18 cellular contexts compared by ENCODE assay signal in the genomic region with DNA sequence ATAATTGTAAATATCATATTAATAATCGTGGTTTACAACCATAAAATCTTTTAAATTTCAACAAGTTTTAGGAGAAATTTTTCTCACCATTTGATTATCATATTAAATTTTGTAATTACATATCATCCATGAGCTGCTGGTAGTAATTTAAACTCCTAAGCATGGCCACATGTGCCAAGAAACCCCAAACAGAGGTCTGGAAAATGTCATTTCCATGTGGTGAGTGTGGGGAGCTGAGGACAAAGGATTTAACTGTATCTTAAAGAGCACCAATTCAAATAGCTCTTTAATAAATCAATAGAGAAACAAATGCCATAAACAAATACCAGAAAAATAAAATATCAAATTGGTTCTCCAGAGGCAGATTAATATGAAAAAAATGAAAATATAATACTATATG. TPM values are rescaled to one million over a fixed set of nuclear protein-coding genes. Genes with fewer than 3 reads are reported as not detected.
DNase-seq lines count a peak whose midpoint lies in the region; ATAC-seq and TF ChIP-seq lines count a peak whose summit lies in the region.
"Had no signal": no experiment of that assay in that cellular context is flagged by ENCODE, and none has a peak within 500 bp of the region (broad histone marks: within the 10 kb centered on the region; RNA-seq: fewer than 3 reads in every experiment).

No MANE protein-coding gene starts in this region.

- H3K27ac ChIP-seq in SK-N-SH (ENCODE audit: low read depth in 2 of 2, low read length in 1 of 2) (peak overlapping the region in 1 of 2 experiments; percentile 28; a peak in 1 of 4 replicates), dorsolateral prefrontal cortex (peak overlapping the region in 33 of 59 donors; percentile 2 to 75 (median 54))
- H3K27ac ChIP-seq: 22Rv1 had no signal

- no peaks in the 10 kb centered on the region for H3K9me3 ChIP-seq in SK-N-SH

- POLR2A ChIA-PET in SK-N-SH (lab: Yijun Ruan, JAX), result no interaction called here

- H3K9ac ChIP-seq in SK-N-SH, result no peak overlapping the region

- CTCF ChIA-PET in SK-N-SH (lab: Yijun Ruan, JAX), result interaction anchor here (0.6 to 1.3 kb wide), 2 partner anchors 27 to 34 kb away, joined by 3 read pairs; no protein-coding TSS in a partner anchor

- no peak overlapping the region for H2AFZ ChIP-seq in SK-N-SH (ENCODE audit: low read depth)

- no peak overlapping the region for H3K4me3 ChIP-seq in SK-N-SH (ENCODE audit: low read depth in 2 of 2, low read length in 1 of 2)
- no peak overlapping the region for H3K4me3 ChIP-seq in dorsolateral prefrontal cortex
- H3K4me3 ChIP-seq: BLaER1 treated with 17β-estradiol and CSF1 and Interleukin-3, amounts not matched to agents 10 nM and 100 nM had no signal

- no peak for ATAC-seq in GM18870 (IDR thresholded peaks at IDR 0.05; ENCODE audit: unreplicated experiment)
- no peak for ATAC-seq in HG02678 (IDR thresholded peaks at IDR 0.05; ENCODE audit: unreplicated experiment)
- ATAC-seq: CD8-positive, alpha-beta T cell; HCT116; HepG2 had no signal

- no peak overlapping the region for H3K4me2 ChIP-seq in SK-N-SH

- H3K27me3 ChIP-seq in SK-N-SH (ENCODE audit: insufficient read depth), result no peaks in the 10 kb centered on the region
- no peaks in the 10 kb centered on the region for H3K27me3 ChIP-seq in dorsolateral prefrontal cortex
- H3K27me3 ChIP-seq: BLaER1 treated with 17β-estradiol and CSF1 and Interleukin-3, amounts not matched to agents 10 nM and 100 nM had no signal

- TF ChIP-seq EP300 in SK-N-SH (IDR thresholded peaks at IDR 0.05; ENCODE audit: borderline replicate concordance in 1 of 2, low read depth in 1 of 2, low read length in 1 of 2), result peak in 1 of 2 experiments; percentile 66; a peak in 1 of 4 replicates

- no peak for TF ChIP-seq RAD21 in SK-N-SH (IDR thresholded peaks at IDR 0.05; ENCODE audit: low read length)

- peaks cover 2% of the 10 kb centered on the region for H4K20me1 ChIP-seq in SK-N-SH (ENCODE audit: insufficient read depth)

- peaks cover 0 to 3% of the 10 kb centered on the region in 2 experiments; a peak in 3 of 4 replicates for H3K4me1 ChIP-seq in SK-N-SH (ENCODE audit: control insufficient read depth in 1 of 2, insufficient read depth in 2 of 2, low read depth in 1 of 2, low read length in 1 of 2)

- no peaks in the 10 kb centered on the region for H3K9me2 ChIP-seq in SK-N-SH

- H3K36me3 ChIP-seq in SK-N-SH (replicated peaks in 1 of 2; ENCODE audit: control insufficient read depth in 1 of 2, insufficient read depth in 2 of 2, low read length in 1 of 2), result peaks cover 42 to 59% of the 10 kb centered on the region in 2 experiments

- DNase-seq in NCI-H526 (lab: John Stamatoyannopoulos, UW), result peak; percentile 34 to 43
- no peak for DNase-seq in NCI-H526 treated with DMSO at 0.1 percent for 48 hours (lab: John Stamatoyannopoulos, UW)
- DNase-seq in SK-N-SH, result peak; percentile 51
- no peak for DNase-seq in dorsolateral prefrontal cortex
- DNase-seq in NCI-H1105 (lab: John Stamatoyannopoulos, UW), result no peak
- no peak for DNase-seq in activated CD8-positive, alpha-beta memory T cell treated with anti-CD3 and anti-CD28 coated beads, Interleukin-2, amount 50 U/mL, for 4 hours
- DNase-seq: Calu3; CD8-positive, alpha-beta T cell; DMS79 treated with DMSO at 0.1 percent for 48 hours; GOT3; H7; HFFc6 had no signal

- TF ChIP-seq CTCF in SK-N-SH (IDR thresholded peaks at IDR 0.05) (no peak), dorsolateral prefrontal cortex (IDR thresholded peaks at IDR 0.05 in 54 of 56, conservative IDR thresholded peaks at IDR 0.05 in 2 of 56; ENCODE audit: low read depth in 1 of 56, partially characterized antibody in 56 of 56) (no peak)

- peaks cover 53% of the 10 kb centered on the region for H3K79me2 ChIP-seq in SK-N-SH (ENCODE audit: insufficient read depth)

- 100% methylated on average over 1 of the region's 1 CpG for WGBS in SK-N-SH (ENCODE audit: low lambda C conversion rate)

- peaks cover 2% of the 10 kb centered on the region for H3F3A ChIP-seq in SK-N-SH (replicated peaks; ENCODE audit: insufficient read depth)

- intact Hi-C loops in dorsolateral prefrontal cortex (cut with DNase I), result no loop called here

TF ChIP-seq in SK-N-SH, 30 proteins besides CTCF, POLR2A, EP300 and RAD21:
- no peak for TF ChIP-seq GABPA (IDR thresholded peaks at IDR 0.05; ENCODE audit: low read depth)
- no peak for TF ChIP-seq NFIC (IDR thresholded peaks at IDR 0.05; ENCODE audit: borderline replicate concordance)
- TF ChIP-seq RCOR1 (IDR thresholded peaks at IDR 0.05; ENCODE audit: low read length), result peak; percentile 64; the same call in 1 of the 2 replicates
- TF ChIP-seq CHD2 (IDR thresholded peaks at IDR 0.05; ENCODE audit: low read length, partially characterized antibody), result peak; percentile 57
- TF ChIP-seq MXI1 (IDR thresholded peaks at IDR 0.05; ENCODE audit: low read depth, low read length), result peak; percentile 95
- peak; percentile 8; the same call in 1 of the 2 replicates for TF ChIP-seq TCF12 (IDR thresholded peaks at IDR 0.05)

RNA-seq across cellular contexts. Expression of a gene that starts 26.3 kb away (rescaled TPM):
- polyA plus RNA-seq in SK-N-SH (2012; rRNA removed), result 12.8 and 16.2 TPM in 2 replicates
- 13.2 and 14.4 TPM in 2 replicates for polyA plus RNA-seq in SK-N-SH (2012; cell fraction: cytosol; rRNA removed)
- polyA plus RNA-seq in SK-N-SH (2012; cell fraction: nucleus; rRNA removed), result 19.1 and 46.4 TPM in 2 replicates
- 10 to 100 TPM; 25.8 to 76.6 (median 43.2) TPM for total RNA-seq in dorsolateral prefrontal cortex

Comparison
In these comparisons a context has a peak if more than half of its experiments do, and no peak if none do; other contexts are left out.
1. DNase-seq: peak in NCI-H526 (2 of 2) and SK-N-SH (single experiment); none in NCI-H526 treated with DMSO at 0.1 percent for 48 hours (single experiment), dorsolateral prefrontal cortex (0 of 10), NCI-H1105 (single experiment) and activated CD8-positive, alpha-beta memory T cell treated with anti-CD3 and anti-CD28 coated beads, Interleukin-2, amount 50 U/mL, for 4 hours (single experiment).